In the genomic region with DNA sequence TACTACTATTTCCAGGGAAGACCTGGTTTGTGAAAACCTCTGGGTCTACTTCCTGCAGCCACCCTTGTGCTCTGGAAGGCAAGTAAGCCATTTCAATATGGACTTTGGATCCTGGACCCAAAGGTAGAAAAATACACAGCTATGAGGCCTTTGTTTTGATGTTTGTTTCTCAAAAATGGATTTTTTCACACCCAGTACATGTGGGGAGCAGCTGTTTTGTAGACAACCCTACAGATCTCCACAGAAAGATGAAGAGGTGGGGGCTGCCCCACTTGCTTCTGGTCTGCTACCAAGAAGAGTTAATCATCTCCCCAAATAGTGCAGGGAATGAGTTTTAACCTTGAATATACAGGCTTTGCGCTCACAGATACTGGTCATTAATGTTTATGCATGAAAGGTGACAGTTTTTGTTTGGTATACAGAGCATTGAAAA, we compare ENCODE assay signal across 13 cellular contexts. TPM values are rescaled to one million over a fixed set of nuclear protein-coding genes. Genes with fewer than 3 reads are reported as not detected.
DNase-seq lines count a peak whose midpoint lies in the region; ATAC-seq, FAIRE-seq and TF ChIP-seq lines count a peak whose summit lies in the region.
"Had no signal": no experiment of that assay in that cellular context is flagged by ENCODE, and none has a peak within 500 bp of the region (broad histone marks: within the 10 kb centered on the region; RNA-seq: fewer than 3 reads in every experiment).

No MANE protein-coding gene starts in this region.

- no peak for DNase-seq in GM12891 (ENCODE audit: insufficient read length, low spot score)
- DNase-seq in T1000 (lab: John Stamatoyannopoulos, UW): no peak
- no peak for DNase-seq in glomerular visceral epithelial cell (ENCODE audit: extremely low spot score)
- DNase-seq in NCI-H2171 treated with DMSO at 0.1 percent for 48 hours (lab: John Stamatoyannopoulos, UW): no peak
- DNase-seq in NCI-H2227 treated with DMSO at 0.1 percent for 48 hours (lab: John Stamatoyannopoulos, UW): no peak
- DNase-seq: CD4-positive, CD25-positive, alpha-beta regulatory T cell; effector CD4-positive, alpha-beta T cell; GOT3; NCI-H1694; pancreas had no signal

- H3K4me1 ChIP-seq in OCI-LY3 (ENCODE audit: low read length): peaks cover 63% of the 10 kb centered on the region
- H3K4me1 ChIP-seq: pancreas had no signal

- no peak overlapping the region for H3K27ac ChIP-seq in OCI-LY3 (ENCODE audit: low read length)
- H3K27ac ChIP-seq: pancreas had no signal

- ATAC-seq in GM19324 (IDR thresholded peaks at IDR 0.05; ENCODE audit: low FRiP score, unreplicated experiment): peak; percentile 57
- peak; percentile 62 for ATAC-seq in HG02840 (IDR thresholded peaks at IDR 0.05; ENCODE audit: low FRiP score, unreplicated experiment)

- H3K79me2 ChIP-seq in OCI-LY3 (ENCODE audit: low read length): no peaks in the 10 kb centered on the region

- peak; percentile 54 for FAIRE-seq in GM12891 (lab: Jason Lieb, UNC)
- FAIRE-seq: pancreas had no signal

- no peaks in the 10 kb centered on the region for H4K20me1 ChIP-seq in OCI-LY3 (ENCODE audit: insufficient read depth, low read length)

- H3K4me2 ChIP-seq in OCI-LY3 (ENCODE audit: low read length): peak overlapping the region; percentile 25

- no peak for TF ChIP-seq CTCF in OCI-LY3 (IDR thresholded peaks at IDR 0.05; ENCODE audit: low read depth, low read length)

- H2AFZ ChIP-seq in OCI-LY3 (ENCODE audit: low read depth, low read length): no peak overlapping the region

- peaks cover 10% of the 10 kb centered on the region for H3K36me3 ChIP-seq in OCI-LY3 (replicated peaks; ENCODE audit: low read depth, low read length)
- H3K36me3 ChIP-seq: pancreas had no signal

- TF ChIP-seq POLR2A in GM12891 (IDR thresholded peaks at IDR 0.05; ENCODE audit: low read depth, low read length): no peak

- H3K9ac ChIP-seq in OCI-LY3 (ENCODE audit: low read length): no peak overlapping the region

- H3K9me3 ChIP-seq in OCI-LY3 (ENCODE audit: insufficient read depth, low read length): peaks cover 7% of the 10 kb centered on the region; the same call in 1 of the 2 replicates
- H3K9me3 ChIP-seq: pancreas had no signal

- no peaks in the 10 kb centered on the region for H3K27me3 ChIP-seq in OCI-LY3 (ENCODE audit: low read depth, low read length)
- H3K27me3 ChIP-seq: pancreas had no signal

- no peak overlapping the region for H3K4me3 ChIP-seq in OCI-LY3 (ENCODE audit: low read length)
- H3K4me3 ChIP-seq: pancreas had no signal

TF ChIP-seq in GM12891, 5 proteins besides CTCF, POLR2A, EP300 and RAD21:
- no peak for TF ChIP-seq SPI1 (IDR thresholded peaks at IDR 0.05; ENCODE audit: low read depth, low read length)
- TF ChIP-seq POLR2AphosphoS5 (IDR thresholded peaks at IDR 0.05; ENCODE audit: low read depth, low read length): no peak
- peak; percentile 62; the same call in 1 of the 2 replicates for TF ChIP-seq POU2F2 (IDR thresholded peaks at IDR 0.05; ENCODE audit: low read depth, low read length)
- no peak for TF ChIP-seq PAX5 (IDR thresholded peaks at IDR 0.05; ENCODE audit: insufficient read depth, low read length, severe bottlenecking)
- no peak for TF ChIP-seq TAF1 (IDR thresholded peaks at IDR 0.05; ENCODE audit: low read depth, low read length)

RNA-seq across cellular contexts. Expression of a gene that starts 29.2 kb away (rescaled TPM):
- polyA plus RNA-seq in GM12891 (2012; ENCODE audit: low read depth, missing spikeins): 11.9 TPM
